22 cellular contexts compared by ENCODE assay signal in genomic region chr4:25540734-25541133, GRCh38.
DNase-seq lines count a peak whose midpoint lies in the region; ATAC-seq and TF ChIP-seq lines count a peak whose summit lies in the region.
"Had no signal": no experiment of that assay in that cellular context is flagged by ENCODE, and none has a peak within 500 bp of the region (broad histone marks: within the 10 kb centered on the region; RNA-seq: fewer than 3 reads in every experiment).

No MANE protein-coding gene starts in this region.

- no peak overlapping the region for H3T11ph ChIP-seq in H9 (ENCODE audit: low read length)

- H4K8ac ChIP-seq in H9 (replicated peaks; ENCODE audit: insufficient read length, low read depth, low read length): no peak overlapping the region

- no peak for DNase-seq in H9
- no peak for DNase-seq in left colon
- DNase-seq in neural progenitor cell (ENCODE audit: low spot score): no peak
- no peak for DNase-seq in T-helper 2 cell
- DNase-seq in NCI-H446 (lab: John Stamatoyannopoulos, UW): no peak
- DNase-seq in NCI-H2227 (lab: John Stamatoyannopoulos, UW; ENCODE audit: unreplicated experiment): no peak
- no peak for DNase-seq in COR-L47 (lab: John Stamatoyannopoulos, UW)
- DNase-seq: 8988T; ACHN; BE2C; C1 segment of cervical spinal cord; Caco-2; Calu3; CD4-positive, alpha-beta memory T cell; CD4-positive, CD25-positive, alpha-beta regulatory T cell; CD8-positive, alpha-beta memory T cell; DMS79 treated with DMSO at 0.1 percent for 48 hours; EL; GDM1 had no signal

- H3K14ac ChIP-seq in H9 (ENCODE audit: insufficient read depth, low read length): no peak overlapping the region

- no peak overlapping the region for H2BK5ac ChIP-seq in H9 (ENCODE audit: insufficient read length, low read length)

- H2BK12ac ChIP-seq in H9 (ENCODE audit: insufficient read length, low read depth, low read length): no peak overlapping the region

- H3F3A ChIP-seq in neural progenitor cell (ENCODE audit: low read depth): no peaks in the 10 kb centered on the region

- H2BK120ac ChIP-seq in H9 (ENCODE audit: low read depth, low read length, poor library complexity, severe bottlenecking): no peak overlapping the region

- H3K36me3 ChIP-seq in neural progenitor cell: no peaks in the 10 kb centered on the region
- H3K36me3 ChIP-seq: BE2C, BLaER1 had no signal

- no peaks in the 10 kb centered on the region for H3K4me1 ChIP-seq in H9 (ENCODE audit: insufficient read depth, low read length)
- H3K4me1 ChIP-seq in neural progenitor cell: peaks cover 6% of the 10 kb centered on the region
- H3K4me1 ChIP-seq: BE2C, Caco-2 had no signal

- H3K4me3 ChIP-seq in neural progenitor cell: no peak overlapping the region
- H3K4me3 ChIP-seq: BLaER1, GM12878 had no signal

- no peak for TF ChIP-seq CTCF in H9 (conservative IDR thresholded peaks at IDR 0.05)
- TF ChIP-seq CTCF in neural progenitor cell (IDR thresholded peaks at IDR 0.05): no peak

- H3K4me2 ChIP-seq in H9 (ENCODE audit: insufficient read depth, insufficient read length, low read length): no peak overlapping the region
- no peak overlapping the region for H3K4me2 ChIP-seq in neural progenitor cell
- H3K4me2 ChIP-seq: BLaER1 had no signal

- no peak overlapping the region for H2AK5ac ChIP-seq in H9 (ENCODE audit: insufficient read length, low read length)

- no peak overlapping the region for H3K23ac ChIP-seq in H9 (ENCODE audit: insufficient read length, low read depth, low read length)

- no peaks in the 10 kb centered on the region; the same call in 1 of the 2 replicates for H3K27me3 Mint-ChIP-seq in H9 (ENCODE audit: low read depth)
- H3K27me3 Mint-ChIP-seq in neural progenitor cell (ENCODE audit: insufficient read depth, low read depth): peaks cover 8% of the 10 kb centered on the region

- H3K27ac Mint-ChIP-seq in H9: no peak overlapping the region
- no peak overlapping the region for H3K27ac Mint-ChIP-seq in neural progenitor cell
- H3K27ac Mint-ChIP-seq: CD14-positive monocyte; CD4-positive, alpha-beta memory T cell; CD4-positive, CD25-positive, alpha-beta regulatory T cell; CD8-positive, alpha-beta memory T cell had no signal

- no peak overlapping the region for H3K4ac ChIP-seq in H9 (ENCODE audit: low read depth, low read length)

- H3K27me3 ChIP-seq in H9 (ENCODE audit: insufficient read depth, low read length): no peaks in the 10 kb centered on the region
- no peaks in the 10 kb centered on the region for H3K27me3 ChIP-seq in neural progenitor cell
- H3K27me3 ChIP-seq: BE2C had no signal

- no peak overlapping the region for H4K5ac ChIP-seq in H9 (ENCODE audit: insufficient read length, low read depth, low read length)

- no peaks in the 10 kb centered on the region for H4K20me1 ChIP-seq in H9 (ENCODE audit: control insufficient read depth, insufficient read depth, insufficient read length)
- no peaks in the 10 kb centered on the region for H4K20me1 ChIP-seq in neural progenitor cell (ENCODE audit: low read depth)

- H3K18ac ChIP-seq in H9 (ENCODE audit: insufficient read length, low read depth, low read length): no peak overlapping the region

- H3K9me3 Mint-ChIP-seq in H9: no peaks in the 10 kb centered on the region
- H3K9me3 Mint-ChIP-seq in neural progenitor cell: no peaks in the 10 kb centered on the region
- H3K9me3 Mint-ChIP-seq: CD14-positive monocyte; CD8-positive, alpha-beta memory T cell had no signal

- no peaks in the 10 kb centered on the region for H3K79me1 ChIP-seq in H9 (ENCODE audit: insufficient read depth, low read depth, low read length, poor library complexity, severe bottlenecking)

- H3K4me3 Mint-ChIP-seq in H9 (no peak overlapping the region), neural progenitor cell (no peak overlapping the region)
- H3K4me3 Mint-ChIP-seq: CD14-positive monocyte; CD4-positive, alpha-beta memory T cell; CD4-positive, CD25-positive, alpha-beta regulatory T cell; CD8-positive, alpha-beta memory T cell had no signal

- H3K4me1 Mint-ChIP-seq in H9: peaks cover 9 to 11% of the 10 kb centered on the region in 2 experiments
- peaks cover 17% of the 10 kb centered on the region for H3K4me1 Mint-ChIP-seq in neural progenitor cell
- H3K4me1 Mint-ChIP-seq: CD4-positive, CD25-positive, alpha-beta regulatory T cell; CD8-positive, alpha-beta memory T cell had no signal

- H3K79me2 ChIP-seq in H9 (ENCODE audit: insufficient read depth, low read length): no peaks in the 10 kb centered on the region
- H3K79me2 ChIP-seq in neural progenitor cell (ENCODE audit: low read depth): no peaks in the 10 kb centered on the region

- ATAC-seq in left colon: peak; percentile 57
- ATAC-seq: GM12878 had no signal

- H3K23me2 ChIP-seq in H9 (ENCODE audit: insufficient read length, low read depth, low read length, poor library complexity, severe bottlenecking): no peaks in the 10 kb centered on the region

- no peak overlapping the region for H2BK20ac ChIP-seq in H9 (ENCODE audit: low read depth, low read length, poor library complexity, severe bottlenecking)

- no peak overlapping the region for H3K56ac ChIP-seq in H9 (ENCODE audit: insufficient read length, low read depth, low read length)

- no peaks in the 10 kb centered on the region for H3K36me3 Mint-ChIP-seq in H9 (ENCODE audit: insufficient read depth in 1 of 3, low read depth in 3 of 3)
- H3K36me3 Mint-ChIP-seq in neural progenitor cell: no peaks in the 10 kb centered on the region
- H3K36me3 Mint-ChIP-seq: CD14-positive monocyte; CD4-positive, alpha-beta memory T cell; CD4-positive, CD25-positive, alpha-beta regulatory T cell; CD8-positive, alpha-beta memory T cell had no signal

- H3K9me3 ChIP-seq in H9 (ENCODE audit: control insufficient read depth, low read depth, low read length) (no peaks in the 10 kb centered on the region), neural progenitor cell (ENCODE audit: low read depth) (no peaks in the 10 kb centered on the region)
- H3K9me3 ChIP-seq: BE2C, BLaER1, Caco-2 had no signal

- WGBS in H9 (ENCODE audit: extremely low coverage, insufficient read length, low lambda C conversion rate): no CpG with 5 or more reads among the region's 2 CpGs

- peak overlapping the region; percentile 7 for H2AFZ ChIP-seq in H9 (ENCODE audit: low read length)
- H2AFZ ChIP-seq in neural progenitor cell (replicated peaks): peak overlapping the region; percentile 73

- intact Hi-C loops in left colon (cut with DNase I, micrococcal nuclease): no loop called here

- H3K9ac ChIP-seq in H9 (ENCODE audit: extremely low read depth, insufficient read length, low read length) (no peak overlapping the region), neural progenitor cell (no peak overlapping the region)
- H3K9ac ChIP-seq: BLaER1 had no signal

- no peak overlapping the region for H2BK15ac ChIP-seq in H9 (ENCODE audit: low read depth, low read length)

- H3K27ac ChIP-seq in H9 (ENCODE audit: insufficient read length, low read depth, low read length): no peak overlapping the region
- no peak overlapping the region for H3K27ac ChIP-seq in neural progenitor cell
- H3K27ac ChIP-seq: BLaER1 had no signal

- no peak overlapping the region for H4K91ac ChIP-seq in H9 (ENCODE audit: insufficient read length, low read depth, low read length)
